Comparison of ENCODE assay signal across 15 cellular contexts in genomic region chr20:38002422-38002821, GRCh38. TPM values are rescaled to one million over a fixed set of nuclear protein-coding genes. Genes with fewer than 3 reads are reported as not detected.
DNase-seq lines count a peak whose midpoint lies in the region; ATAC-seq, FAIRE-seq and TF ChIP-seq lines count a peak whose summit lies in the region.
"Had no signal": no experiment of that assay in that cellular context is flagged by ENCODE, and none has a peak within 500 bp of the region (broad histone marks: within the 10 kb centered on the region; RNA-seq: fewer than 3 reads in every experiment).

No MANE protein-coding gene starts in this region.

- 94% methylated on average over 8 of the region's 8 CpGs for WGBS in SK-N-SH (ENCODE audit: low lambda C conversion rate)
- 82% methylated on average over 4 of the region's 8 CpGs; no CpG with 5 or more reads in 1 of the 2 experiments for WGBS in IMR-90 (ENCODE audit: extremely low coverage in 2 of 2, insufficient read length in 1 of 2), 2 experiments
- WGBS in K562 (ENCODE audit: insufficient coverage, low coverage, missing lambda C conversion rate): 44% methylated on average over 8 of the region's 8 CpGs

- DNase-seq in SK-N-SH: peak; percentile 68
- DNase-seq in IMR-90: no peak
- DNase-seq in K562 (ENCODE audit: extremely low read depth in 1 of 4, low spot score in 3 of 4): peak in 3 of 4 experiments; percentile 27 to 46 (median 35)
- no peak for DNase-seq in naive thymus-derived CD4-positive, alpha-beta T cell
- DNase-seq in substantia nigra (lab: John Stamatoyannopoulos, UW): no peak
- DNase-seq: GOT3, NCI-H187 treated with DMSO at 0.1 percent for 48 hours, NCI-H2171, SIG-M5 had no signal

- no peak overlapping the region for H3K9ac ChIP-seq in SK-N-SH
- no peak overlapping the region for H3K9ac ChIP-seq in IMR-90 (ENCODE audit: low read depth, low read length)
- peak overlapping the region in 1 of 2 experiments; percentile 21; a peak in 1 of 4 replicates for H3K9ac ChIP-seq in K562 (ENCODE audit: insufficient read depth in 1 of 2, low read depth in 2 of 2, low read length in 2 of 2)
- H3K9ac ChIP-seq: BLaER1, KMS-11 had no signal

- no peak overlapping the region for H3K56ac ChIP-seq in IMR-90 (ENCODE audit: extremely low read depth, insufficient read depth, low read length)

- H2AK5ac ChIP-seq in IMR-90 (ENCODE audit: low read depth, low read length): peak overlapping the region; percentile 6; the same call in 1 of the 2 replicates

- peaks cover 13 to 32% of the 10 kb centered on the region in 2 experiments for H3K79me1 ChIP-seq in IMR-90 (ENCODE audit: low read depth in 1 of 2, low read length in 2 of 2)

- H3K4me3 ChIP-seq in SK-N-SH (ENCODE audit: low read depth in 2 of 2, low read length in 1 of 2) (no peak overlapping the region), IMR-90 (ENCODE audit: insufficient read depth, low read depth, low read length) (no peak overlapping the region), K562 (no peak overlapping the region)
- H3K4me3 ChIP-seq in naive thymus-derived CD4-positive, alpha-beta T cell (ENCODE audit: low read length): no peak overlapping the region
- H3K4me3 ChIP-seq: BLaER1 had no signal

- H3K4me2 ChIP-seq in SK-N-SH (0 out of 2 replicates have a peak overlapping the region, but pooled peaks have one; percentile 13), IMR-90 (ENCODE audit: low read depth, low read length) (no peak overlapping the region), K562 (ENCODE audit: insufficient read depth, low read length) (no peak overlapping the region; the same call in 1 of the 2 replicates)
- H3K4me2 ChIP-seq: BLaER1, KMS-11 had no signal

- H4K91ac ChIP-seq in IMR-90 (ENCODE audit: insufficient read depth, low read depth, low read length): no peak overlapping the region

- peaks cover 25% of the 10 kb centered on the region for H3F3A ChIP-seq in SK-N-SH (replicated peaks; ENCODE audit: insufficient read depth)

- no peak overlapping the region for H2BK120ac ChIP-seq in IMR-90 (ENCODE audit: low read depth, low read length)

- H3K9me3 ChIP-seq in SK-N-SH (no peaks in the 10 kb centered on the region), IMR-90 (ENCODE audit: control insufficient read depth, insufficient read depth, low read length) (no peaks in the 10 kb centered on the region), K562 (replicated peaks; ENCODE audit: control insufficient read depth, insufficient read depth, low read depth, low read length) (no peaks in the 10 kb centered on the region)
- no peaks in the 10 kb centered on the region for H3K9me3 ChIP-seq in naive thymus-derived CD4-positive, alpha-beta T cell (ENCODE audit: control insufficient read depth in 2 of 3, low read length in 3 of 3)
- H3K9me3 ChIP-seq: BLaER1 had no signal

- H3K27me3 ChIP-seq in SK-N-SH (ENCODE audit: insufficient read depth) (no peaks in the 10 kb centered on the region), IMR-90 (ENCODE audit: control insufficient read depth, insufficient read depth, low read length) (no peaks in the 10 kb centered on the region), K562 (ENCODE audit: control insufficient read depth in 2 of 2, insufficient read depth in 2 of 2, low read length in 2 of 2) (no peaks in the 10 kb centered on the region)
- H3K27me3 ChIP-seq in naive thymus-derived CD4-positive, alpha-beta T cell (ENCODE audit: control insufficient read depth in 2 of 2, insufficient read depth in 2 of 2, low read length in 2 of 2): no peaks in the 10 kb centered on the region
- H3K27me3 ChIP-seq: BLaER1 had no signal

- H3K9me2 ChIP-seq in SK-N-SH: no peaks in the 10 kb centered on the region

- no peak overlapping the region for H2AFZ ChIP-seq in SK-N-SH (ENCODE audit: low read depth)
- peak overlapping the region; percentile 6 for H2AFZ ChIP-seq in IMR-90 (replicated peaks; ENCODE audit: low read length, poor library complexity)
- H2AFZ ChIP-seq in K562 (ENCODE audit: low read depth, low read length): no peak overlapping the region

- no peak for TF ChIP-seq POLR2A in IMR-90 (IDR thresholded peaks at IDR 0.05; ENCODE audit: low read depth, low read length)
- no peak for TF ChIP-seq POLR2A in K562 (conservative IDR thresholded peaks at IDR 0.05)

- H3K4ac ChIP-seq in IMR-90 (ENCODE audit: low read depth, low read length): no peak overlapping the region

- H4K20me1 ChIP-seq in SK-N-SH (ENCODE audit: insufficient read depth): peaks cover 6% of the 10 kb centered on the region; the same call in 1 of the 2 replicates
- H4K20me1 ChIP-seq in IMR-90 (ENCODE audit: insufficient read depth, low read length): peaks cover 15% of the 10 kb centered on the region
- H4K20me1 ChIP-seq in K562 (replicated peaks; ENCODE audit: control insufficient read depth, insufficient read depth, low read length): peaks cover 16% of the 10 kb centered on the region; the same call in 1 of the 2 replicates

- TF ChIP-seq CTCF in SK-N-SH (IDR thresholded peaks at IDR 0.05) (no peak), IMR-90 (conservative IDR thresholded peaks at IDR 0.05; ENCODE audit: low read depth, low read length) (no peak), K562 (IDR thresholded peaks at IDR 0.05 in 2 of 3, conservative IDR thresholded peaks at IDR 0.05 in 1 of 3; ENCODE audit: insufficient read depth in 2 of 3, low read depth in 1 of 3, low read length in 3 of 3) (no peak)

- in situ Hi-C loops in IMR-90 (cut with MboI; ENCODE audit: low sequenced_read_pairs): no loop called here
- in situ Hi-C loops in K562 (cut with MboI): no loop called here

- dilution Hi-C loops in IMR-90 (cut with HindIII; ENCODE audit: low sequenced_read_pairs, unreplicated experiment): no loop called here

- no peaks in the 10 kb centered on the region for H3K27me3 Mint-ChIP-seq in naive thymus-derived CD4-positive, alpha-beta T cell

- intact Hi-C loops in IMR-90 (cut with micrococcal nuclease): no loop called here
- intact Hi-C loops in K562 (cut with micrococcal nuclease): no loop called here
- intact Hi-C loops in naive thymus-derived CD4-positive, alpha-beta T cell (cut with micrococcal nuclease): no loop called here

- H3K4me1 Mint-ChIP-seq in naive thymus-derived CD4-positive, alpha-beta T cell: peaks cover 6 to 34% (median 14%) of the 10 kb centered on the region in 7 donors

- peak overlapping the region in 5 of 9 donors; percentile 14 to 90 (median 63) for H3K27ac Mint-ChIP-seq in naive thymus-derived CD4-positive, alpha-beta T cell

- H3K9me3 Mint-ChIP-seq in naive thymus-derived CD4-positive, alpha-beta T cell: no peaks in the 10 kb centered on the region

- H3K9me1 ChIP-seq in IMR-90 (ENCODE audit: insufficient read depth, low read length) (peaks cover 20% of the 10 kb centered on the region), K562 (ENCODE audit: control insufficient read depth, insufficient read depth, low read length) (no peaks in the 10 kb centered on the region)

- H3K36me3 Mint-ChIP-seq in naive thymus-derived CD4-positive, alpha-beta T cell: peaks cover 12 to 69% (median 49%) of the 10 kb centered on the region in 5 donors

- CTCF ChIA-PET in SK-N-SH (lab: Yijun Ruan, JAX) (interaction anchor here (0.8 to 1.6 kb wide), 4 partner anchors 10 to 438 kb away, joined by 3 to 8 read pairs (median 4); no protein-coding TSS in a partner anchor), IMR-90 (lab: Yijun Ruan, JAX) (interaction anchor here (0.9 kb wide), 1 partner anchor 438 kb away, joined by 3 read pairs; no protein-coding TSS in a partner anchor), K562 (lab: Yijun Ruan, JAX; ENCODE audit: low intra/inter-chr PET ratio) (no interaction called here)
- CTCF ChIA-PET in naive thymus-derived CD4-positive, alpha-beta T cell (lab: Charles Lee): interaction anchor here (0.6 kb wide), 1 partner anchor 11 kb away, joined by 5 read pairs; no protein-coding TSS in a partner anchor

- H2BK15ac ChIP-seq in IMR-90 (ENCODE audit: low read depth, low read length): no peak overlapping the region; the same call in 2 of the 3 replicates

- no peak overlapping the region for H3K14ac ChIP-seq in IMR-90 (replicated peaks; ENCODE audit: low read depth, low read length)

- H4K8ac ChIP-seq in IMR-90 (ENCODE audit: low read depth in 2 of 2, low read length in 2 of 2): no peak overlapping the region

- H4K5ac ChIP-seq in IMR-90 (ENCODE audit: low read depth, low read length): no peak overlapping the region

- peak overlapping the region in 1 of 2 experiments; percentile 70; a peak in 1 of 4 replicates for H3K27ac ChIP-seq in SK-N-SH (ENCODE audit: low read depth in 2 of 2, low read length in 1 of 2)
- H3K27ac ChIP-seq in IMR-90 (ENCODE audit: insufficient read depth, low read length): no peak overlapping the region
- H3K27ac ChIP-seq in K562 (ENCODE audit: extremely low read depth, low read depth, low read length): no peak overlapping the region
- H3K27ac ChIP-seq in naive thymus-derived CD4-positive, alpha-beta T cell (ENCODE audit: low read depth, low read length): no peak overlapping the region
- no peak overlapping the region for H3K27ac ChIP-seq in substantia nigra (ENCODE audit: low read depth, low read length, poor library complexity, severe bottlenecking)
- H3K27ac ChIP-seq: 22Rv1, BLaER1, KMS-11 had no signal

- BruUV-seq in IMR-90 (replicated peaks; lab: Mats Ljungman, UMichigan) (no TSS peak), K562 (replicated peaks; lab: Mats Ljungman, UMichigan) (no TSS peak)

- no peak overlapping the region for H3K18ac ChIP-seq in IMR-90 (ENCODE audit: low read depth, low read length)

- TF ChIP-seq RAD21 in SK-N-SH (IDR thresholded peaks at IDR 0.05; ENCODE audit: low read length) (no peak), IMR-90 (IDR thresholded peaks at IDR 0.05; ENCODE audit: low read length) (no peak), K562 (CRISPR knock-in tag; conservative IDR thresholded peaks at IDR 0.05 in 1 of 2, IDR thresholded peaks at IDR 0.05 in 1 of 2) (no peak)

- POLR2A ChIA-PET in SK-N-SH (lab: Yijun Ruan, JAX): no interaction called here
- POLR2A ChIA-PET in IMR-90 (lab: Charles Lee; ENCODE audit: unreplicated experiment): no interaction called here
- POLR2A ChIA-PET in K562 (lab: Yijun Ruan, JAX): no interaction called here
- POLR2A ChIA-PET in naive thymus-derived CD4-positive, alpha-beta T cell (lab: Charles Lee): no interaction called here

- TF ChIP-seq EP300 in SK-N-SH (IDR thresholded peaks at IDR 0.05; ENCODE audit: borderline replicate concordance in 1 of 2, low read depth in 1 of 2, low read length in 1 of 2) (peak in 1 of 2 experiments; percentile 37; a peak in 1 of 4 replicates), K562 (IDR thresholded peaks at IDR 0.05; ENCODE audit: low read length) (no peak)

- ATAC-seq in SK-N-SH treated with all-trans-retinoic acid at 6 μM for 48 hours (no peak; the same call in 2 of the 3 replicates), IMR-90 (ENCODE audit: low read depth) (no peak), K562 (no peak), HG03039 (IDR thresholded peaks at IDR 0.05; ENCODE audit: unreplicated experiment) (no peak), HG03521 (IDR thresholded peaks at IDR 0.05; ENCODE audit: unreplicated experiment) (no peak)
- ATAC-seq in naive thymus-derived CD4-positive, alpha-beta T cell: no peak

- H3K4me1 ChIP-seq in SK-N-SH (ENCODE audit: control insufficient read depth in 1 of 2, insufficient read depth in 2 of 2, low read depth in 1 of 2, low read length in 1 of 2) (peaks cover 9 to 18% of the 10 kb centered on the region in 2 experiments; a peak in 3 of 4 replicates), IMR-90 (ENCODE audit: control insufficient read depth, insufficient read depth, low read length) (peaks cover 18% of the 10 kb centered on the region), K562 (replicated peaks in 1 of 2; ENCODE audit: control insufficient read depth in 2 of 2, insufficient read depth in 2 of 2, low read length in 2 of 2) (peaks cover 8 to 10% of the 10 kb centered on the region in 2 experiments; a peak in 4 of 5 replicates)
- no peaks in the 10 kb centered on the region for H3K4me1 ChIP-seq in naive thymus-derived CD4-positive, alpha-beta T cell (ENCODE audit: control insufficient read depth in 2 of 2, insufficient read depth in 2 of 2, low read length in 2 of 2)
- H3K4me1 ChIP-seq: BLaER1 had no signal

- H2BK20ac ChIP-seq in IMR-90 (ENCODE audit: low read depth, low read length): no peak overlapping the region

- H3K4me3 Mint-ChIP-seq in naive thymus-derived CD4-positive, alpha-beta T cell: no peak overlapping the region

- H3K79me2 ChIP-seq in SK-N-SH (ENCODE audit: insufficient read depth): peaks cover 15% of the 10 kb centered on the region; the same call in 1 of the 2 replicates
- H3K79me2 ChIP-seq in K562 (ENCODE audit: control insufficient read depth, insufficient read depth, low read length): peaks cover 14% of the 10 kb centered on the region

- H2BK5ac ChIP-seq in IMR-90 (ENCODE audit: low read depth, low read length, poor library complexity, severe bottlenecking): no peak overlapping the region

- no peak for FAIRE-seq in K562 (lab: Jason Lieb, UNC)

- H3K36me3 ChIP-seq in SK-N-SH (replicated peaks in 1 of 2; ENCODE audit: control insufficient read depth in 1 of 2, insufficient read depth in 2 of 2, low read length in 1 of 2) (peaks cover 31 to 60% of the 10 kb centered on the region in 2 experiments), IMR-90 (ENCODE audit: control insufficient read depth, insufficient read depth, low read length) (peaks cover 17% of the 10 kb centered on the region), K562 (ENCODE audit: control insufficient read depth, insufficient read depth, low read length) (peaks cover 96% of the 10 kb centered on the region)
- peaks cover 0 to 69% (median 0%) of the 10 kb centered on the region in 3 experiments for H3K36me3 ChIP-seq in naive thymus-derived CD4-positive, alpha-beta T cell (ENCODE audit: control insufficient read depth in 2 of 3, insufficient read depth in 3 of 3, low read length in 3 of 3)

- H2AK9ac ChIP-seq in IMR-90 (replicated peaks; ENCODE audit: low read depth, low read length, poor library complexity): no peak overlapping the region

- no peak overlapping the region for H3K23ac ChIP-seq in IMR-90 (ENCODE audit: low read depth, low read length)

RNA-seq across cellular contexts. Expression of gene TTI1, which starts 30.8 kb away (rescaled TPM):
- polyA plus RNA-seq in SK-N-SH (2012; rRNA removed) (14.7 and 15.6 TPM in 2 replicates), IMR-90 (2012; rRNA removed) (12.5 and 13.4 TPM in 2 replicates), K562 (2011; rRNA removed) (47.2 and 55.1 TPM in 2 replicates), K562 (2014; fragmentation: Illumina TruSeq; extraction: Trizol) (43.1 and 47.5 TPM in 2 replicates), K562 (2014; fragmentation: Nextera tagmentation; extraction: Ambion mirVana) (10 to 100 TPM in 1 of 2 experiments, 1 to 10 TPM in 1; 9.8 to 23.5 TPM), K562 (2014; rRNA removed) (29.4 and 33.7 TPM in 2 replicates)
- 10.3 and 12.2 TPM in 2 replicates for polyA plus RNA-seq in SK-N-SH (2012; cell fraction: cytosol; rRNA removed)
- 14.8 and 19.5 TPM in 2 replicates for polyA plus RNA-seq in SK-N-SH (2012; cell fraction: nucleus; rRNA removed)
- total RNA-seq in IMR-90 (2012; rRNA removed) (16.9 and 17.6 TPM in 2 replicates), K562 (2014; rRNA removed) (27.5 and 35.0 TPM in 2 replicates), K562 (2014; rRNA removed; fragmentation: Illumina TruSeq; extraction: Trizol) (47.8 and 48.8 TPM in 2 replicates), K562 (2015; rRNA removed; fragmentation: Illumina TruSeq; extraction: Trizol) (38.1 and 39.4 TPM in 2 replicates), K562 (2021) (44.5 and 45.8 TPM in 2 replicates)
- 4.6 and 6.4 TPM in 2 replicates for polyA plus RNA-seq in IMR-90 (2012; cell fraction: cytosol; rRNA removed)
- polyA plus RNA-seq in IMR-90 (2012; cell fraction: nucleus; rRNA removed; ENCODE audit: low replicate concordance): 10.3 and 11.0 TPM in 2 replicates
- total RNA-seq in K562 (2011; cell fraction: chromatin; rRNA removed; ENCODE audit: low replicate concordance): 58.0 and 101 TPM in 2 replicates
- 38.5 and 41.2 TPM in 2 replicates for total RNA-seq in K562 (2011; cell fraction: nucleolus; rRNA removed)
- total RNA-seq in K562 (2011; cell fraction: nucleoplasm; rRNA removed): 56.0 and 65.7 TPM in 2 replicates
- polyA plus RNA-seq in K562 (2011; cell fraction: cytosol; rRNA removed): 35.5 and 44.3 TPM in 2 replicates
- polyA plus RNA-seq in K562 (2011; cell fraction: nucleus; rRNA removed): 34.9 and 43.0 TPM in 2 replicates
- polyA plus RNA-seq in K562 (2012): 31.4 and 37.6 TPM in 2 replicates
- 95.8 and 118 TPM in 2 replicates for polyA minus RNA-seq in K562 (2011; rRNA and poly(A)+ RNA removed)
- 32.4 and 42.9 TPM in 2 replicates for polyA minus RNA-seq in K562 (2011; cell fraction: cytosol; rRNA and poly(A)+ RNA removed)
- polyA minus RNA-seq in K562 (2011; cell fraction: nucleus; rRNA and poly(A)+ RNA removed): 49.7 and 83.2 TPM in 2 replicates
- 10 to 100 TPM; 15.9 to 29.8 (median 25.3) TPM for total RNA-seq in naive thymus-derived CD4-positive, alpha-beta T cell
- polyA plus RNA-seq in naive thymus-derived CD4-positive, alpha-beta T cell: 10 to 100 TPM; 15.0 to 25.0 TPM

RNA-seq across cellular contexts. Expression of gene RPRD1B, which starts 31.1 kb away (rescaled TPM):
- polyA plus RNA-seq in SK-N-SH (2012; rRNA removed): 11.8 and 13.3 TPM in 2 replicates
- 12.9 and 14.0 TPM in 2 replicates for polyA plus RNA-seq in SK-N-SH (2012; cell fraction: cytosol; rRNA removed)
- polyA plus RNA-seq in SK-N-SH (2012; cell fraction: nucleus; rRNA removed): 17.2 and 23.2 TPM in 2 replicates
- 8.4 and 9.2 TPM in 2 replicates for total RNA-seq in IMR-90 (2012; rRNA removed)
- polyA plus RNA-seq in IMR-90 (2012; rRNA removed): 7.8 and 9.9 TPM in 2 replicates
- polyA plus RNA-seq in IMR-90 (2012; cell fraction: cytosol; rRNA removed): 3.4 and 3.9 TPM in 2 replicates
- polyA plus RNA-seq in IMR-90 (2012; cell fraction: nucleus; rRNA removed; ENCODE audit: low replicate concordance): 5.4 and 21.8 TPM in 2 replicates
- total RNA-seq in K562 (2011; cell fraction: chromatin; rRNA removed; ENCODE audit: low replicate concordance): 55.4 and 146 TPM in 2 replicates
- 28.3 and 40.1 TPM in 2 replicates for total RNA-seq in K562 (2011; cell fraction: nucleolus; rRNA removed)
- 75.1 and 120 TPM in 2 replicates for total RNA-seq in K562 (2011; cell fraction: nucleoplasm; rRNA removed)
- 24.4 and 28.0 TPM in 2 replicates for total RNA-seq in K562 (2014; rRNA removed)
- 21.8 and 24.4 TPM in 2 replicates for total RNA-seq in K562 (2014; rRNA removed; fragmentation: Illumina TruSeq; extraction: Trizol)
- total RNA-seq in K562 (2015; rRNA removed; fragmentation: Illumina TruSeq; extraction: Trizol): 23.0 and 24.2 TPM in 2 replicates
- total RNA-seq in K562 (2021): 34.8 and 36.9 TPM in 2 replicates
- 29.5 and 39.2 TPM in 2 replicates for polyA plus RNA-seq in K562 (2011; rRNA removed)
- polyA plus RNA-seq in K562 (2011; cell fraction: cytosol; rRNA removed): 21.4 and 25.5 TPM in 2 replicates
- polyA plus RNA-seq in K562 (2011; cell fraction: nucleus; rRNA removed): 27.3 and 36.1 TPM in 2 replicates
- 18.9 and 19.1 TPM in 2 replicates for polyA plus RNA-seq in K562 (2012)
- polyA plus RNA-seq in K562 (2014; fragmentation: Illumina TruSeq; extraction: Trizol): 30.5 and 43.0 TPM in 2 replicates
- polyA plus RNA-seq in K562 (2014; fragmentation: Nextera tagmentation; extraction: Ambion mirVana): 1 to 10 TPM; 5.5 to 8.2 TPM
- 30.4 and 35.4 TPM in 2 replicates for polyA plus RNA-seq in K562 (2014; rRNA removed)
- polyA minus RNA-seq in K562 (2011; rRNA and poly(A)+ RNA removed): 39.0 and 39.6 TPM in 2 replicates
- polyA minus RNA-seq in K562 (2011; cell fraction: cytosol; rRNA and poly(A)+ RNA removed): 26.3 and 34.9 TPM in 2 replicates
- 40.5 and 59.6 TPM in 2 replicates for polyA minus RNA-seq in K562 (2011; cell fraction: nucleus; rRNA and poly(A)+ RNA removed)
- 10 to 100 TPM; 43.5 to 49.1 (median 45.5) TPM for total RNA-seq in naive thymus-derived CD4-positive, alpha-beta T cell
- 1 to 10 TPM; 3.4 to 9.4 TPM for polyA plus RNA-seq in naive thymus-derived CD4-positive, alpha-beta T cell

Comparison
In these comparisons a context has a peak if more than half of its experiments do, and no peak if none do; other contexts are left out.
1. DNase-seq: peak in SK-N-SH (single experiment) and K562 (3 of 4); none in IMR-90 (single experiment), naive thymus-derived CD4-positive, alpha-beta T cell (0 of 9) and substantia nigra (0 of 49).
2. Of the 27 proteins assayed by ChIP-seq in both K562 and SK-N-SH: peak only in K562: none; only in SK-N-SH: GATA2, MXI1 and RCOR1; in both: none; in neither: 23; mixed calls (peak in some experiments, not most) for 1.